10 cellular contexts compared by ENCODE assay signal in genomic region chr20:50746138-50746940, GRCh38. TPM values are rescaled to one million over a fixed set of nuclear protein-coding genes. Genes with fewer than 3 reads are reported as not detected.
DNase-seq lines count a peak whose midpoint lies in the region; ATAC-seq and TF ChIP-seq lines count a peak whose summit lies in the region.
"Had no signal": no experiment of that assay in that cellular context is flagged by ENCODE, and none has a peak within 500 bp of the region (broad histone marks: within the 10 kb centered on the region; RNA-seq: fewer than 3 reads in every experiment).

No MANE protein-coding gene starts in this region.

- WGBS in right cardiac atrium, result 60% methylated on average over 3 of the region's 3 CpGs
- WGBS in suprapubic skin, result 70% methylated on average over 3 of the region's 3 CpGs

- no peaks in the 10 kb centered on the region for H3K27me3 Mint-ChIP-seq in activated T-helper 17 cell treated with anti-CD3 and anti-CD28 coated beads, Interleukin-2, amount 50 U/mL, for 72 hours

- H3K4me1 ChIP-seq in left ventricle myocardium inferior (peaks cover 73% of the 10 kb centered on the region), right cardiac atrium (ENCODE audit: control insufficient read depth, insufficient read depth, low read length) (no peaks in the 10 kb centered on the region), suprapubic skin (peaks cover 6% of the 10 kb centered on the region)

- no peak for TF ChIP-seq CTCF in left ventricle myocardium inferior (IDR thresholded peaks at IDR 0.05; ENCODE audit: borderline replicate concordance)
- no peak for TF ChIP-seq CTCF in suprapubic skin (IDR thresholded peaks at IDR 0.05)
- no peak for TF ChIP-seq CTCF in GM10266 (IDR thresholded peaks at IDR 0.05; ENCODE audit: control insufficient read depth, insufficient read depth, low read depth, missing control alignments)

- peaks cover 43% of the 10 kb centered on the region for H3K36me3 Mint-ChIP-seq in activated T-helper 17 cell treated with anti-CD3 and anti-CD28 coated beads, Interleukin-2, amount 50 U/mL, for 72 hours (ENCODE audit: low read depth)

- H3K27ac Mint-ChIP-seq in activated T-helper 17 cell treated with anti-CD3 and anti-CD28 coated beads, Interleukin-2, amount 50 U/mL, for 72 hours, result peak overlapping the region; percentile 73

- DNase-seq in left ventricle myocardium inferior (no peak), right cardiac atrium (no peak), medulla oblongata (ENCODE audit: extremely low spot score) (peak; percentile 42), suprapubic skin (ENCODE audit: low spot score in 2 of 2) (no peak), GM10266 (ENCODE audit: extremely low spot score) (no peak)
- DNase-seq: immature natural killer cell, NCI-H2081 treated with DMSO at 0.1 percent for 48 hours had no signal

- H3K9me3 ChIP-seq in left ventricle myocardium inferior (replicated peaks) (no peaks in the 10 kb centered on the region), right cardiac atrium (ENCODE audit: control insufficient read depth, low read length) (no peaks in the 10 kb centered on the region), suprapubic skin (no peaks in the 10 kb centered on the region)

- TF ChIP-seq POLR2A in suprapubic skin (IDR thresholded peaks at IDR 0.05), result no peak

- H3K27ac ChIP-seq in left ventricle myocardium inferior (replicated peaks) (peak overlapping the region; percentile 93), right cardiac atrium (ENCODE audit: low read length) (no peak overlapping the region), suprapubic skin (no peak overlapping the region)

- H3K4me3 Mint-ChIP-seq in activated T-helper 17 cell treated with anti-CD3 and anti-CD28 coated beads, Interleukin-2, amount 50 U/mL, for 72 hours, result peak overlapping the region; percentile 29
- H3K4me3 Mint-ChIP-seq: immature natural killer cell had no signal

- no peak overlapping the region for H3K4me3 ChIP-seq in left ventricle myocardium inferior
- no peak overlapping the region for H3K4me3 ChIP-seq in right cardiac atrium (ENCODE audit: low read length)
- no peak overlapping the region for H3K4me3 ChIP-seq in suprapubic skin

- H3K9me3 Mint-ChIP-seq in activated T-helper 17 cell treated with anti-CD3 and anti-CD28 coated beads, Interleukin-2, amount 50 U/mL, for 72 hours, result no peaks in the 10 kb centered on the region
- H3K9me3 Mint-ChIP-seq: immature natural killer cell had no signal

- no peak for TF ChIP-seq EP300 in suprapubic skin (IDR thresholded peaks at IDR 0.05)

- peaks cover 21% of the 10 kb centered on the region for H3K4me1 Mint-ChIP-seq in activated T-helper 17 cell treated with anti-CD3 and anti-CD28 coated beads, Interleukin-2, amount 50 U/mL, for 72 hours

- no peak for ATAC-seq in right cardiac atrium
- ATAC-seq in activated T-helper 17 cell treated with anti-CD3 and anti-CD28 coated beads, Interleukin-2, amount 50 U/mL, for 72 hours (replicated peaks), result peak; percentile 93
- ATAC-seq in HG03097 (IDR thresholded peaks at IDR 0.05; ENCODE audit: low FRiP score, unreplicated experiment), result no peak
- ATAC-seq in HG03432 (IDR thresholded peaks at IDR 0.05; ENCODE audit: unreplicated experiment), result no peak

- peaks cover under 1% of the 10 kb centered on the region for H3K27me3 ChIP-seq in left ventricle myocardium inferior (ENCODE audit: low read depth)
- H3K27me3 ChIP-seq in right cardiac atrium (ENCODE audit: control insufficient read depth, insufficient read depth), result no peaks in the 10 kb centered on the region
- no peaks in the 10 kb centered on the region for H3K27me3 ChIP-seq in suprapubic skin

- H3K36me3 ChIP-seq in left ventricle myocardium inferior (peaks cover 5% of the 10 kb centered on the region), suprapubic skin (no peaks in the 10 kb centered on the region)

- intact Hi-C loops in left ventricle myocardium inferior (cut with micrococcal nuclease), result loop anchor here (10.0 kb wide), 1 partner anchor 72 kb away; no protein-coding TSS in a partner anchor
- intact Hi-C loops in right cardiac atrium (cut with DNase I), result loop anchor here in 2 of 4 donors (10.0 kb wide), 1 partner anchor 122 kb away; no protein-coding TSS in a partner anchor

RNA-seq across cellular contexts. Expression of gene PARD6B, which starts 15.0 kb away (rescaled TPM):
- total RNA-seq in left ventricle myocardium inferior, result 3.4 TPM
- 1 to 10 TPM; 2.5 to 5.2 (median 3.5) TPM for total RNA-seq in right cardiac atrium
- polyA plus RNA-seq in right cardiac atrium, result 0.93 TPM
- total RNA-seq in activated T-helper 17 cell treated with anti-CD3 and anti-CD28 coated beads, Interleukin-2, amount 50 U/mL, for 72 hours, result 1 to 10 TPM; 3.2 to 7.8 TPM
- 10 to 100 TPM in 1 of 4 donors, 1 to 10 TPM in 3; 7.6 to 10.3 (median 8.4) TPM for total RNA-seq in suprapubic skin

RNA-seq across cellular contexts. Expression of gene BCAS4, which starts 48.5 kb away (rescaled TPM):
- total RNA-seq in left ventricle myocardium inferior (2.1 TPM), right cardiac atrium (1 to 10 TPM; 1.6 to 3.5 (median 2.2) TPM), suprapubic skin (1 to 10 TPM in 3 of 4 donors, under 1 TPM in 1; 0.91 to 2.6 (median 1.2) TPM)
- 2.4 TPM for polyA plus RNA-seq in right cardiac atrium
- 1 to 10 TPM; 3.8 to 9.7 TPM for total RNA-seq in activated T-helper 17 cell treated with anti-CD3 and anti-CD28 coated beads, Interleukin-2, amount 50 U/mL, for 72 hours

RNA-seq across cellular contexts. Expression of gene RIPOR3, which starts 55.0 kb away (rescaled TPM):
- total RNA-seq in left ventricle myocardium inferior, result 6.5 TPM
- 1 to 10 TPM; 2.1 to 6.9 (median 2.9) TPM for total RNA-seq in right cardiac atrium
- 12.9 TPM for polyA plus RNA-seq in right cardiac atrium
- total RNA-seq in activated T-helper 17 cell treated with anti-CD3 and anti-CD28 coated beads, Interleukin-2, amount 50 U/mL, for 72 hours, result not detected
- 10 to 100 TPM in 1 of 4 donors, 1 to 10 TPM in 3; 3.3 to 10.1 (median 5.3) TPM for total RNA-seq in suprapubic skin
